8 cellular contexts compared by ENCODE assay signal in genomic region chr3:46378426-46378942, GRCh38. TPM values are rescaled to one million over a fixed set of nuclear protein-coding genes. Genes with fewer than 3 reads are reported as not detected.
DNase-seq lines count a peak whose midpoint lies in the region; ATAC-seq and TF ChIP-seq lines count a peak whose summit lies in the region.

No MANE protein-coding gene starts in this region.

- H3K27me3 Mint-ChIP-seq in CD8-positive, alpha-beta memory T cell, result no peaks in the 10 kb centered on the region

- no peaks in the 10 kb centered on the region for H3K9me3 ChIP-seq in CD8-positive, alpha-beta memory T cell (ENCODE audit: low read length)
- H3K9me3 ChIP-seq in breast epithelium, result no peaks in the 10 kb centered on the region

- H3K27me3 ChIP-seq in CD8-positive, alpha-beta memory T cell (ENCODE audit: insufficient read depth, low read length, poor library complexity, severe bottlenecking), result no peaks in the 10 kb centered on the region
- peaks cover 0 to 3% of the 10 kb centered on the region in 2 donors for H3K27me3 ChIP-seq in breast epithelium
- peaks cover 4% of the 10 kb centered on the region for H3K27me3 ChIP-seq in kidney epithelial cell (ENCODE audit: control insufficient read depth, insufficient read depth, low read length)

- ATAC-seq in GM18858 (IDR thresholded peaks at IDR 0.05; ENCODE audit: unreplicated experiment), result no peak
- no peak for ATAC-seq in GM21423 (IDR thresholded peaks at IDR 0.05; ENCODE audit: unreplicated experiment)

- intact Hi-C loops in breast epithelium (cut with DNase I; ENCODE audit: low total_unique reads), result loop anchor here (5.0 kb wide), 1 partner anchor 206 kb away; no protein-coding TSS in a partner anchor

- in situ Hi-C loops in KBM-7 (cut with MboI; ENCODE audit: low pct_unique_long_range_greater_than_20kb, low sequenced_read_pairs), result loop anchor here (10.0 kb wide), 2 partner anchors 164 to 294 kb away; no protein-coding TSS in a partner anchor

- no peak overlapping the region for H3K27ac ChIP-seq in CD8-positive, alpha-beta memory T cell (ENCODE audit: low read depth, low read length)
- H3K27ac ChIP-seq in VCaP, result no peak overlapping the region
- no peak overlapping the region for H3K27ac ChIP-seq in breast epithelium

- peaks cover 7 to 19% (median 10%) of the 10 kb centered on the region in 3 donors for H3K36me3 Mint-ChIP-seq in CD8-positive, alpha-beta memory T cell

- H3K4me1 Mint-ChIP-seq in CD8-positive, alpha-beta memory T cell, result peaks cover 59 to 77% (median 73%) of the 10 kb centered on the region in 3 donors

- peak overlapping the region in 5 of 7 donors; percentile 4 to 51 (median 16) for H3K4me3 Mint-ChIP-seq in CD8-positive, alpha-beta memory T cell

- H3K4me3 ChIP-seq in CD8-positive, alpha-beta memory T cell (ENCODE audit: low read length), result no peak overlapping the region
- H3K4me3 ChIP-seq in breast epithelium, result no peak overlapping the region
- no peak overlapping the region for H3K4me3 ChIP-seq in kidney epithelial cell (ENCODE audit: low read depth, low read length)

- H3K27ac Mint-ChIP-seq in CD8-positive, alpha-beta memory T cell, result peak overlapping the region; percentile 1 to 80 (median 56)

- no peaks in the 10 kb centered on the region for H3K36me3 ChIP-seq in CD8-positive, alpha-beta memory T cell (ENCODE audit: insufficient read depth, low read length)
- H3K36me3 ChIP-seq in breast epithelium, result no peaks in the 10 kb centered on the region
- H3K36me3 ChIP-seq in kidney epithelial cell (ENCODE audit: control insufficient read depth, insufficient read depth, low read length), result no peaks in the 10 kb centered on the region

- no peaks in the 10 kb centered on the region for H3K9me3 Mint-ChIP-seq in CD8-positive, alpha-beta memory T cell

- peaks cover 32% of the 10 kb centered on the region for H3K4me1 ChIP-seq in CD8-positive, alpha-beta memory T cell (ENCODE audit: insufficient read depth, low read length)
- H3K4me1 ChIP-seq in breast epithelium, result no peaks in the 10 kb centered on the region

- no peak for TF ChIP-seq POLR2A in breast epithelium (IDR thresholded peaks at IDR 0.05)

- TF ChIP-seq CTCF in VCaP (conservative IDR thresholded peaks at IDR 0.05) (peak; percentile 81), breast epithelium (IDR thresholded peaks at IDR 0.05) (peak in 2 of 3 donors; percentile 34 to 36), kidney epithelial cell (IDR thresholded peaks at IDR 0.05; ENCODE audit: insufficient read depth, low read length, poor library complexity, severe bottlenecking) (peak; percentile 72)

- POLR2A ChIA-PET in CD8-positive, alpha-beta memory T cell (lab: Charles Lee), result no interaction called here

- peak; percentile 33 to 76 (median 45) for DNase-seq in CD8-positive, alpha-beta memory T cell
- peak; percentile 63 for DNase-seq in KBM-7
- no peak for DNase-seq in breast epithelium (ENCODE audit: low spot score in 2 of 2)
- DNase-seq in kidney epithelial cell (ENCODE audit: low read depth), result no peak
- DNase-seq in stimulated activated CD4-positive, alpha-beta T cell treated with anti-CD3 and anti-CD28 coated beads, Interleukin-4, amount 100 ng/mL, for 48 hours (ENCODE audit: low read depth in 2 of 2), result peak; percentile 54 to 68

- CTCF ChIA-PET in CD8-positive, alpha-beta memory T cell (lab: Charles Lee), result interaction anchor here (0.8 to 2.9 kb wide), 29 partner anchors 9 to 439 kb away, joined by 3 to 31 read pairs (median 4); partner anchors contain the start of genes CCR1, CCR5 and CXCR6

RNA-seq across cellular contexts. Expression of gene CCR5, which starts 7.7 kb away (rescaled TPM):
- 1 to 10 TPM; 2.6 to 3.4 TPM for total RNA-seq in CD8-positive, alpha-beta memory T cell
- 29.2 TPM for polyA plus RNA-seq in CD8-positive, alpha-beta memory T cell
- total RNA-seq in breast epithelium (under 1 TPM; 0.73 to 0.98 (median 0.96) TPM), kidney epithelial cell (not detected in 2 replicates)

RNA-seq across cellular contexts. Expression of gene CCR2, which starts 24.6 kb away (rescaled TPM):
- total RNA-seq in CD8-positive, alpha-beta memory T cell, result under 1 TPM; 0.51 to 0.74 TPM
- polyA plus RNA-seq in CD8-positive, alpha-beta memory T cell, result 59.7 TPM
- total RNA-seq in breast epithelium (1 to 10 TPM; 1.3 to 2.2 (median 2.0) TPM), kidney epithelial cell (not detected in 2 replicates)

RNA-seq across cellular contexts. Expression of gene CCRL2, which starts 28.6 kb away (rescaled TPM):
- 1 to 10 TPM; 2.7 to 3.0 TPM for total RNA-seq in CD8-positive, alpha-beta memory T cell
- 2.3 TPM for polyA plus RNA-seq in CD8-positive, alpha-beta memory T cell
- total RNA-seq in breast epithelium (1 to 10 TPM; 3.8 to 9.2 (median 4.1) TPM), kidney epithelial cell (0.29 and 0.48 TPM in 2 replicates)

Comparison
In these comparisons a context has a peak if more than half of its experiments do, and no peak if none do; other contexts are left out.
1. DNase-seq: peak in CD8-positive, alpha-beta memory T cell (5 of 5), KBM-7 (single experiment) and stimulated activated CD4-positive, alpha-beta T cell treated with anti-CD3 and anti-CD28 coated beads, Interleukin-4, amount 100 ng/mL, for 48 hours (2 of 2); none in breast epithelium (0 of 2) and kidney epithelial cell (single experiment).
2. Peak in every context shown above with its lines, with median percentiles within 50 percentile points of each other: CTCF ChIP-seq.